Comparison of ENCODE assay signal across 10 cellular contexts in the genomic region with DNA sequence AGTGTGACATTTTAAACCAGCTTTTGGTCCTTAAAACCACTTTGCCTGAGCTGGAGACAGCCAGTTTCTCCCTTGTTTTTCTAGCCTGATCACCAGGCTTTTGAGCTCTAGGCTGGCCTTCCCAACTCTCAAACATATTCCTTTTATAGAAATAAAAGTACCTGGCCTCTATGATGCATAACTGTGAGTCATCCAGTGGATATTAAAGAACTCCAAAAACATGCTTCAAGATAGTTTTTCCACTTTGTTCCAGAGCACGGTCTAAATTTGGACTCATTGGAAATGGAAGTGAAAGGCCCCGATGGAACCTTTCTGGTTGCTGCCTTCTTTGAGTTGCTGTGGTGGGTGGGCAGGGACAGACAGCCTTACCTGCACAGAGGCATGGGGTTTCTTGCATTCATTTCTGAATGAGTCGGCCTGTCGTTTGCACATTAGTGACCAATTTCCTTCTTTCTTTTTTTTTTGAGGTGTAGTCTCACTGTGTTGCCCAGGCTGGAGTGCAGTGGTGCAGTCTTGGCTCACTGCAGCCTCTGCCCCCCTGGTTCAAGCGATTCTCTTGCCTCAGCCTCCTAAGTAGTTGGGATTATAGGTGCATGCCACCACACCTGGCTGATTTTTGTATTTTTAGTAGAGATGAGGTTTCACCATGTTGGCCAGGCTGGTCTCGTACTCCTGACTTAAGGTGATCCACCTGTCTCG. TPM values are rescaled to one million over a fixed set of nuclear protein-coding genes. Genes with fewer than 3 reads are reported as not detected.
DNase-seq lines count a peak whose midpoint lies in the region; ATAC-seq and TF ChIP-seq lines count a peak whose summit lies in the region.
"Had no signal": no experiment of that assay in that cellular context is flagged by ENCODE, and none has a peak within 500 bp of the region (broad histone marks: within the 10 kb centered on the region; RNA-seq: fewer than 3 reads in every experiment).

No MANE protein-coding gene starts in this region.

- H3K36me3 Mint-ChIP-seq in GM23338 (ENCODE audit: low read depth), result no peaks in the 10 kb centered on the region

- no peaks in the 10 kb centered on the region for H3K9me2 ChIP-seq in GM23338 (ENCODE audit: insufficient read depth)

- no peaks in the 10 kb centered on the region for H3K27me3 ChIP-seq in GM23338 (ENCODE audit: insufficient read depth)

- H3K4me2 ChIP-seq in GM23338, result no peak overlapping the region

- H3K36me3 ChIP-seq in GM23338 (ENCODE audit: insufficient read depth), result no peaks in the 10 kb centered on the region

- H2AFZ ChIP-seq in GM23338, result no peak overlapping the region

- H4K20me1 ChIP-seq in GM23338 (replicated peaks; ENCODE audit: insufficient read depth), result peaks cover 39% of the 10 kb centered on the region

- no peaks in the 10 kb centered on the region for H3K9me3 Mint-ChIP-seq in GM23338

- peaks cover 87% of the 10 kb centered on the region for H3K4me1 ChIP-seq in GM23338 (ENCODE audit: insufficient read depth)

- ATAC-seq in GM23338 (no peak), GM19035 (IDR thresholded peaks at IDR 0.05; ENCODE audit: unreplicated experiment) (no peak)

- DNase-seq in GM23338 (ENCODE audit: low spot score), result no peak
- peak; percentile 40 for DNase-seq in SW480 (ENCODE audit: low spot score)
- DNase-seq in fibroblast of villous mesenchyme (ENCODE audit: low read depth), result peak; percentile 59
- DNase-seq in NCI-H2081 (lab: John Stamatoyannopoulos, UW), result no peak
- DNase-seq in NCI-H2227 (lab: John Stamatoyannopoulos, UW; ENCODE audit: unreplicated experiment), result no peak
- DNase-seq in AG08396 (ENCODE audit: low spot score), result no peak
- DNase-seq: effector CD4-positive, alpha-beta T cell; MV-4-11 had no signal

- H3K4me3 ChIP-seq in GM23338 (no peak overlapping the region), fibroblast of villous mesenchyme (ENCODE audit: low read depth, low read length) (no peak overlapping the region), skin epidermis (no peak overlapping the region)

- 0 out of 2 replicates have a peak overlapping the region, but pooled peaks have one; percentile 19 for H3K27ac Mint-ChIP-seq in GM23338

- TF ChIP-seq CTCF in GM23338 (conservative IDR thresholded peaks at IDR 0.05; ENCODE audit: low read depth in 2 of 2) (no peak), fibroblast of villous mesenchyme (IDR thresholded peaks at IDR 0.05; ENCODE audit: insufficient read depth, low read depth, low read length) (no peak)

- peaks cover 4% of the 10 kb centered on the region for H3K27me3 Mint-ChIP-seq in GM23338 (ENCODE audit: insufficient read depth, low read depth, poor library complexity)

- no peaks in the 10 kb centered on the region for H3F3A ChIP-seq in GM23338 (replicated peaks; ENCODE audit: low read depth)

- H3K4me3 Mint-ChIP-seq in GM23338, result no peak overlapping the region

- peaks cover 100% of the 10 kb centered on the region for H3K79me2 ChIP-seq in GM23338 (replicated peaks; ENCODE audit: insufficient read depth)

- H3K27ac ChIP-seq in GM23338 (ENCODE audit: low read depth) (peak overlapping the region; percentile 20), skin epidermis (peak overlapping the region in 13 of 21 experiments; percentile 24 to 72 (median 63))

- peaks cover 83% of the 10 kb centered on the region for H3K4me1 Mint-ChIP-seq in GM23338

TF ChIP-seq in GM23338, 12 proteins besides CTCF, POLR2A, EP300 and RAD21:
- TF ChIP-seq CREB1 (CRISPR knock-in tag; IDR thresholded peaks at IDR 0.05; ENCODE audit: low read depth) (no peak), EZH2phosphoT487 (IDR thresholded peaks at IDR 0.05; ENCODE audit: unreplicated experiment) (no peak), JUNB (IDR thresholded peaks at IDR 0.05; ENCODE audit: unreplicated experiment) (no peak)
- TF ChIP-seq, protein P1, sequence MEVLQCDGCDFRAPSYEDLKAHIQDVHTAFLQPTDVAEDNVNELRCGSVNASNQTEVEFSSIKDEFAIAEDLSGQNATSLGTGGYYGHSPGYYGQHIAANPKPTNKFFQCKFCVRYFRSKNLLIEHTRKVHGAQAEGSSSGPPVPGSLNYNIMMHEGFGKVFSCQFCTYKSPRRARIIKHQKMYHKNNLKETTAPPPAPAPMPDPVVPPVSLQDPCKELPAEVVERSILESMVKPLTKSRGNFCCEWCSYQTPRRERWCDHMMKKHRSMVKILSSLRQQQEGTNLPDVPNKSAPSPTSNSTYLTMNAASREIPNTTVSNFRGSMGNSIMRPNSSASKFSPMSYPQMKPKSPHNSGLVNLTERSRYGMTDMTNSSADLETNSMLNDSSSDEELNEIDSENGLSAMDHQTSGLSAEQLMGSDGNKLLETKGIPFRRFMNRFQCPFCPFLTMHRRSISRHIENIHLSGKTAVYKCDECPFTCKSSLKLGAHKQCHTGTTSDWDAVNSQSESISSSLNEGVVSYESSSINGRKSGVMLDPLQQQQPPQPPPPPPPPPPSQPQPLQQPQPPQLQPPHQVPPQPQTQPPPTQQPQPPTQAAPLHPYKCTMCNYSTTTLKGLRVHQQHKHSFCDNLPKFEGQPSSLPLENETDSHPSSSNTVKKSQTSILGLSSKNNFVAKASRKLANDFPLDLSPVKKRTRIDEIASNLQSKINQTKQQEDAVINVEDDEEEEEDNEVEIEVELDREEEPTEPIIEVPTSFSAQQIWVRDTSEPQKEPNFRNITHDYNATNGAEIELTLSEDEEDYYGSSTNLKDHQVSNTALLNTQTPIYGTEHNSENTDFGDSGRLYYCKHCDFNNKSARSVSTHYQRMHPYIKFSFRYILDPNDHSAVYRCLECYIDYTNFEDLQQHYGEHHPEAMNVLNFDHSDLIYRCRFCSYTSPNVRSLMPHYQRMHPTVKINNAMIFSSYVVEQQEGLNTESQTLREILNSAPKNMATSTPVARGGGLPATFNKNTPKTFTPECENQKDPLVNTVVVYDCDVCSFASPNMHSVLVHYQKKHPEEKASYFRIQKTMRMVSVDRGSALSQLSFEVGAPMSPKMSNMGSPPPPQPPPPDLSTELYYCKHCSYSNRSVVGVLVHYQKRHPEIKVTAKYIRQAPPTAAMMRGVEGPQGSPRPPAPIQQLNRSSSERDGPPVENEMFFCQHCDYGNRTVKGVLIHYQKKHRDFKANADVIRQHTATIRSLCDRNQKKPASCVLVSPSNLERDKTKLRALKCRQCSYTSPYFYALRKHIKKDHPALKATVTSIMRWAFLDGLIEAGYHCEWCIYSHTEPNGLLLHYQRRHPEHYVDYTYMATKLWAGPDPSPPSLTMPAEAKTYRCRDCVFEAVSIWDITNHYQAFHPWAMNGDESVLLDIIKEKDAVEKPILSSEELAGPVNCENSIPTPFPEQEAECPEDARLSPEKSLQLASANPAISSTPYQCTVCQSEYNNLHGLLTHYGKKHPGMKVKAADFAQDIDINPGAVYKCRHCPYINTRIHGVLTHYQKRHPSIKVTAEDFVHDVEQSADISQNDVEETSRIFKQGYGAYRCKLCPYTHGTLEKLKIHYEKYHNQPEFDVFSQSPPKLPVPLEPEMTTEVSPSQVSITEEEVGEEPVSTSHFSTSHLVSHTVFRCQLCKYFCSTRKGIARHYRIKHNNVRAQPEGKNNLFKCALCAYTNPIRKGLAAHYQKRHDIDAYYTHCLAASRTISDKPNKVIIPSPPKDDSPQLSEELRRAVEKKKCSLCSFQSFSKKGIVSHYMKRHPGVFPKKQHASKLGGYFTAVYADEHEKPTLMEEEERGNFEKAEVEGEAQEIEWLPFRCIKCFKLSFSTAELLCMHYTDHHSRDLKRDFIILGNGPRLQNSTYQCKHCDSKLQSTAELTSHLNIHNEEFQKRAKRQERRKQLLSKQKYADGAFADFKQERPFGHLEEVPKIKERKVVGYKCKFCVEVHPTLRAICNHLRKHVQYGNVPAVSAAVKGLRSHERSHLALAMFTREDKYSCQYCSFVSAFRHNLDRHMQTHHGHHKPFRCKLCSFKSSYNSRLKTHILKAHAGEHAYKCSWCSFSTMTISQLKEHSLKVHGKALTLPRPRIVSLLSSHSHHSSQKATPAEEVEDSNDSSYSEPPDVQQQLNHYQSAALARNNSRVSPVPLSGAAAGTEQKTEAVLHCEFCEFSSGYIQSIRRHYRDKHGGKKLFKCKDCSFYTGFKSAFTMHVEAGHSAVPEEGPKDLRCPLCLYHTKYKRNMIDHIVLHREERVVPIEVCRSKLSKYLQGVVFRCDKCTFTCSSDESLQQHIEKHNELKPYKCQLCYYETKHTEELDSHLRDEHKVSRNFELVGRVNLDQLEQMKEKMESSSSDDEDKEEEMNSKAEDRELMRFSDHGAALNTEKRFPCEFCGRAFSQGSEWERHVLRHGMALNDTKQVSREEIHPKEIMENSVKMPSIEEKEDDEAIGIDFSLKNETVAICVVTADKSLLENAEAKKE (CRISPR knock-in tag; IDR thresholded peaks at IDR 0.05), result no peak
- TF ChIP-seq, protein P2, sequence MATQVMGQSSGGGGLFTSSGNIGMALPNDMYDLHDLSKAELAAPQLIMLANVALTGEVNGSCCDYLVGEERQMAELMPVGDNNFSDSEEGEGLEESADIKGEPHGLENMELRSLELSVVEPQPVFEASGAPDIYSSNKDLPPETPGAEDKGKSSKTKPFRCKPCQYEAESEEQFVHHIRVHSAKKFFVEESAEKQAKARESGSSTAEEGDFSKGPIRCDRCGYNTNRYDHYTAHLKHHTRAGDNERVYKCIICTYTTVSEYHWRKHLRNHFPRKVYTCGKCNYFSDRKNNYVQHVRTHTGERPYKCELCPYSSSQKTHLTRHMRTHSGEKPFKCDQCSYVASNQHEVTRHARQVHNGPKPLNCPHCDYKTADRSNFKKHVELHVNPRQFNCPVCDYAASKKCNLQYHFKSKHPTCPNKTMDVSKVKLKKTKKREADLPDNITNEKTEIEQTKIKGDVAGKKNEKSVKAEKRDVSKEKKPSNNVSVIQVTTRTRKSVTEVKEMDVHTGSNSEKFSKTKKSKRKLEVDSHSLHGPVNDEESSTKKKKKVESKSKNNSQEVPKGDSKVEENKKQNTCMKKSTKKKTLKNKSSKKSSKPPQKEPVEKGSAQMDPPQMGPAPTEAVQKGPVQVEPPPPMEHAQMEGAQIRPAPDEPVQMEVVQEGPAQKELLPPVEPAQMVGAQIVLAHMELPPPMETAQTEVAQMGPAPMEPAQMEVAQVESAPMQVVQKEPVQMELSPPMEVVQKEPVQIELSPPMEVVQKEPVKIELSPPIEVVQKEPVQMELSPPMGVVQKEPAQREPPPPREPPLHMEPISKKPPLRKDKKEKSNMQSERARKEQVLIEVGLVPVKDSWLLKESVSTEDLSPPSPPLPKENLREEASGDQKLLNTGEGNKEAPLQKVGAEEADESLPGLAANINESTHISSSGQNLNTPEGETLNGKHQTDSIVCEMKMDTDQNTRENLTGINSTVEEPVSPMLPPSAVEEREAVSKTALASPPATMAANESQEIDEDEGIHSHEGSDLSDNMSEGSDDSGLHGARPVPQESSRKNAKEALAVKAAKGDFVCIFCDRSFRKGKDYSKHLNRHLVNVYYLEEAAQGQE (IDR thresholded peaks at IDR 0.05; ENCODE audit: unreplicated experiment), result no peak

RNA-seq across cellular contexts. Expression of a gene that starts 43.1 kb away (rescaled TPM):
- total RNA-seq in GM23338 (2014; rRNA removed; shearing (Covaris generic)), result 83.7 and 113 TPM in 2 replicates
- 13.8 and 14.9 TPM in 2 replicates for polyA plus RNA-seq in GM23338 (2016; fragmentation: Nextera tagmentation; extraction: Ambion mirVana)
- total RNA-seq in fibroblast of villous mesenchyme, result 366 and 410 TPM in 2 replicates

Comparison
In these comparisons a context has a peak if more than half of its experiments do, and no peak if none do; other contexts are left out.
1. DNase-seq: peak in SW480 (single experiment) and fibroblast of villous mesenchyme (single experiment); none in GM23338 (single experiment), NCI-H2081 (0 of 2), NCI-H2227 (single experiment) and AG08396 (single experiment).